16 cellular contexts compared by ENCODE assay signal in genomic region chr10:56604624-56605023, GRCh38.
"Had no signal": no experiment of that assay in that cellular context is flagged by ENCODE, and none has a peak within 500 bp of the region (broad histone marks: within the 10 kb centered on the region; RNA-seq: fewer than 3 reads in every experiment).

No MANE protein-coding gene starts in this region.

- H3K36me3 ChIP-seq: ascending aorta, esophagus muscularis mucosa, lower lobe of right lung, neutrophil, pancreas, thyroid gland had no signal

- DNase-seq: activated CD4-positive, CD25-positive, alpha-beta regulatory T cell treated with anti-CD3 and anti-CD28 coated beads, Interleukin-2, amount 50 U/mL, for 72 hours; activated gamma-delta T cell treated with Interleukin-2 at 50 U/mL for 16 hours; activated T-cell treated with anti-CD3 and anti-CD28 coated beads, Interleukin-2, amount 50 U/mL, for 1 hour; effector memory CD4-positive, alpha-beta T cell; lower lobe of right lung; naive thymus-derived CD4-positive, alpha-beta T cell; pancreas; stimulated activated CD4-positive, alpha-beta T cell treated with anti-CD3 and anti-CD28 coated beads, Interleukin-1b, Interleukin-23, amount 100 ng/mL, for 48 hours; substantia nigra; thyroid gland had no signal

- H3K27ac ChIP-seq: ascending aorta, esophagus muscularis mucosa, lower lobe of right lung, neutrophil, pancreas, thyroid gland had no signal

- ATAC-seq: lower lobe of right lung; naive thymus-derived CD4-positive, alpha-beta T cell had no signal

- H3K9me3 Mint-ChIP-seq: activated naive CD4-positive, alpha-beta T cell treated with anti-CD3 and anti-CD28 coated beads, Interleukin-2, amount 50 U/mL, for 24 hours; stimulated activated naive CD8-positive, alpha-beta T cell treated with anti-CD3 and anti-CD28 coated beads, Interleukin-15, Interleukin-2, amounts not matched to agents 100 ng/mL and 50 ng/mL, for 24 hours had no signal

- H3K4me1 Mint-ChIP-seq: activated naive CD4-positive, alpha-beta T cell treated with anti-CD3 and anti-CD28 coated beads, Interleukin-2, amount 50 U/mL, for 24 hours; central memory CD8-positive, alpha-beta T cell; naive thymus-derived CD4-positive, alpha-beta T cell had no signal

- H3K9me3 ChIP-seq: ascending aorta, esophagus muscularis mucosa, lower lobe of right lung, neutrophil, pancreas, thyroid gland had no signal

- H3K36me3 Mint-ChIP-seq: activated naive CD4-positive, alpha-beta T cell treated with anti-CD3 and anti-CD28 coated beads, Interleukin-2, amount 50 U/mL, for 24 hours had no signal

- H3K27me3 Mint-ChIP-seq: activated naive CD4-positive, alpha-beta T cell treated with anti-CD3 and anti-CD28 coated beads, Interleukin-2, amount 50 U/mL, for 24 hours; central memory CD8-positive, alpha-beta T cell; naive thymus-derived CD4-positive, alpha-beta T cell; stimulated activated naive CD8-positive, alpha-beta T cell treated with anti-CD3 and anti-CD28 coated beads, Interleukin-15, Interleukin-2, amounts not matched to agents 100 ng/mL and 50 ng/mL, for 24 hours had no signal

- H3K27ac Mint-ChIP-seq: activated naive CD4-positive, alpha-beta T cell treated with anti-CD3 and anti-CD28 coated beads, Interleukin-2, amount 50 U/mL, for 24 hours; naive thymus-derived CD4-positive, alpha-beta T cell; stimulated activated naive CD8-positive, alpha-beta T cell treated with anti-CD3 and anti-CD28 coated beads, Interleukin-15, Interleukin-2, amounts not matched to agents 100 ng/mL and 50 ng/mL, for 24 hours had no signal

- H3K4me3 Mint-ChIP-seq: activated naive CD4-positive, alpha-beta T cell treated with anti-CD3 and anti-CD28 coated beads, Interleukin-2, amount 50 U/mL, for 24 hours; central memory CD8-positive, alpha-beta T cell; naive thymus-derived CD4-positive, alpha-beta T cell; stimulated activated naive CD8-positive, alpha-beta T cell treated with anti-CD3 and anti-CD28 coated beads, Interleukin-15, Interleukin-2, amounts not matched to agents 100 ng/mL and 50 ng/mL, for 24 hours had no signal

- H3K4me1 ChIP-seq: ascending aorta, esophagus muscularis mucosa, lower lobe of right lung, pancreas, thyroid gland had no signal

- H3K27me3 ChIP-seq: ascending aorta, esophagus muscularis mucosa, neutrophil, pancreas, thyroid gland had no signal

- H3K4me3 ChIP-seq: ascending aorta, esophagus muscularis mucosa, lower lobe of right lung, pancreas, thyroid gland had no signal
